ENCODE assay signal across 7 cellular contexts in genomic region chr11:54832676-54833075, GRCh38.
"Had no signal": no experiment of that assay in that cellular context is flagged by ENCODE, and none has a peak within 500 bp of the region (broad histone marks: within the 10 kb centered on the region; RNA-seq: fewer than 3 reads in every experiment).

No MANE protein-coding gene starts in this region.

- H3K4me3 ChIP-seq: GM23248, HAP-1 had no signal

- H3K36me3 ChIP-seq: HAP-1 had no signal

- ATAC-seq: HCT116 had no signal

- DNase-seq: GM23248, GOT3, H7, HFFc6, IMR-90 had no signal

- H3K27ac Mint-ChIP-seq: HFFc6 had no signal

- H3K9ac ChIP-seq: GM23248 had no signal

- H3K4me3 Mint-ChIP-seq: HFFc6 had no signal

- H3K27ac ChIP-seq: GM23248 had no signal

- H3K4me1 ChIP-seq: HAP-1 had no signal
